29 cellular contexts compared by ENCODE assay signal in genomic region chr4:6852582-6852981, GRCh38. TPM values are rescaled to one million over a fixed set of nuclear protein-coding genes. Genes with fewer than 3 reads are reported as not detected.
DNase-seq lines count a peak whose midpoint lies in the region; ATAC-seq, FAIRE-seq and TF ChIP-seq lines count a peak whose summit lies in the region.
"Had no signal": no experiment of that assay in that cellular context is flagged by ENCODE, and none has a peak within 500 bp of the region (broad histone marks: within the 10 kb centered on the region; RNA-seq: fewer than 3 reads in every experiment).

No MANE protein-coding gene starts in this region.

- in situ Hi-C loops in K562 (cut with MboI): no loop called here
- in situ Hi-C loops in gastrocnemius medialis (cut with MboI; ENCODE audit: low sequenced_read_pairs in 4 of 4): loop anchor here in 1 of 4 donors (10.0 kb wide), 1 partner anchor 68 kb away; the partner anchor contains the start of gene KIAA0232
- in situ Hi-C loops in G401 (cut with HindIII; ENCODE audit: low sequenced_read_pairs): no loop called here

- TF ChIP-seq CTCF in NB4 (IDR thresholded peaks at IDR 0.05; ENCODE audit: low read depth, low read length): no peak
- TF ChIP-seq CTCF in K562 (IDR thresholded peaks at IDR 0.05 in 2 of 3, conservative IDR thresholded peaks at IDR 0.05 in 1 of 3; ENCODE audit: insufficient read depth in 2 of 3, low read depth in 1 of 3, low read length in 3 of 3): no peak
- TF ChIP-seq CTCF in gastrocnemius medialis (IDR thresholded peaks at IDR 0.05 in 4 of 5, conservative IDR thresholded peaks at IDR 0.05 in 1 of 5): no peak

- no peak for TF ChIP-seq EP300 in K562 (IDR thresholded peaks at IDR 0.05; ENCODE audit: low read length)

- DNase-seq in DMS53 (lab: John Stamatoyannopoulos, UW) (peak; percentile 42), DMS53 treated with DMSO at 0.1 percent for 48 hours (lab: John Stamatoyannopoulos, UW; ENCODE audit: unreplicated experiment) (no peak), NB4 (ENCODE audit: low read depth) (peak; percentile 31), K562 (ENCODE audit: extremely low read depth in 1 of 4, low spot score in 3 of 4) (no peak), gastrocnemius medialis (no peak), G401 (ENCODE audit: low spot score) (no peak)
- DNase-seq: 8988T; activated CD4-positive, alpha-beta T cell treated with anti-CD3 and anti-CD28 coated beads for 36 hours; activated naive CD4-positive, alpha-beta T cell treated with anti-CD3 and anti-CD28 coated beads, Interleukin-2, amount 50 U/mL, for 16 hours; body of pancreas; dermis blood vessel endothelial cell; HCEC 1CT; head of caudate nucleus; left ventricle myocardium superior; mesendoderm; NCI-H1930; NCI-H526 treated with DMSO at 0.1 percent for 48 hours; SHP77 treated with DMSO at 0.1 percent for 48 hours; substantia nigra; upper lobe of right lung had no signal

- TF ChIP-seq POLR2A in NB4 (IDR thresholded peaks at IDR 0.05; ENCODE audit: extremely low read depth, insufficient read length): no peak
- no peak for TF ChIP-seq POLR2A in K562 (conservative IDR thresholded peaks at IDR 0.05)
- no peak for TF ChIP-seq POLR2A in gastrocnemius medialis (IDR thresholded peaks at IDR 0.05)

- no peak overlapping the region for H2AFZ ChIP-seq in K562 (ENCODE audit: low read depth, low read length)

- TF ChIP-seq RAD21 in K562 (CRISPR knock-in tag; conservative IDR thresholded peaks at IDR 0.05 in 1 of 2, IDR thresholded peaks at IDR 0.05 in 1 of 2): no peak

- no peak for ATAC-seq in K562
- no peak for ATAC-seq in gastrocnemius medialis
- no peak for ATAC-seq in HG02798 (IDR thresholded peaks at IDR 0.05; ENCODE audit: poor library complexity, unreplicated experiment)
- ATAC-seq in GM19463 (IDR thresholded peaks at IDR 0.05; ENCODE audit: unreplicated experiment): no peak
- ATAC-seq: activated CD4-positive, alpha-beta T cell treated with anti-CD3 and anti-CD28 coated beads for 36 hours; body of pancreas; left ventricle myocardium superior; stimulated activated effector memory CD8-positive, alpha-beta T cell treated with anti-CD3 and anti-CD28 coated beads, Interleukin-12 subunit alpha, Interleukin-12 subunit beta, amount 100 ng/mL, for 72 hours; upper lobe of right lung had no signal

- peaks cover 0 to 13% of the 10 kb centered on the region in 2 experiments; a peak in 3 of 5 replicates for H3K4me1 ChIP-seq in K562 (replicated peaks in 1 of 2; ENCODE audit: control insufficient read depth in 2 of 2, insufficient read depth in 2 of 2, low read length in 2 of 2)
- peaks cover 35 to 44% of the 10 kb centered on the region in 2 donors for H3K4me1 ChIP-seq in gastrocnemius medialis

- H3K36me3 ChIP-seq in K562 (ENCODE audit: control insufficient read depth, insufficient read depth, low read length): peaks cover 45% of the 10 kb centered on the region
- H3K36me3 ChIP-seq in gastrocnemius medialis: peaks cover 0 to 9% of the 10 kb centered on the region in 2 donors

- H3K4me2 ChIP-seq in K562 (ENCODE audit: insufficient read depth, low read length): no peak overlapping the region

- no peaks in the 10 kb centered on the region for H3K9me3 ChIP-seq in K562 (replicated peaks; ENCODE audit: control insufficient read depth, insufficient read depth, low read depth, low read length)
- H3K9me3 ChIP-seq in gastrocnemius medialis: no peaks in the 10 kb centered on the region
- H3K9me3 ChIP-seq: body of pancreas had no signal

- H3K27ac ChIP-seq in K562 (ENCODE audit: extremely low read depth, low read depth, low read length) (no peak overlapping the region), gastrocnemius medialis (peak overlapping the region; percentile 87 to 93 (median 90))
- H3K27ac ChIP-seq: body of pancreas, esophagus muscularis mucosa, upper lobe of right lung had no signal

- CTCF ChIA-PET in K562 (lab: Yijun Ruan, JAX; ENCODE audit: low intra/inter-chr PET ratio): no interaction called here

- POLR2A ChIA-PET in K562 (lab: Yijun Ruan, JAX): interaction anchor here (0.6 to 1.1 kb wide), 7 partner anchors 8 to 49 kb away, joined by 3 to 4 read pairs (median 3); no protein-coding TSS in a partner anchor

- intact Hi-C loops in K562 (cut with micrococcal nuclease): no loop called here
- intact Hi-C loops in gastrocnemius medialis (cut with DNase I; ENCODE audit: low total_unique reads): no loop called here

- H3K4me3 ChIP-seq in NB4 (ENCODE audit: low read depth, low read length) (no peak overlapping the region), K562 (no peak overlapping the region), gastrocnemius medialis (no peak overlapping the region)
- H3K4me3 ChIP-seq: body of pancreas, esophagus muscularis mucosa, upper lobe of right lung had no signal

- 0% methylated on average over 1 of the region's 1 CpG for WGBS in K562 (ENCODE audit: insufficient coverage, low coverage, missing lambda C conversion rate)

- H4K20me1 ChIP-seq in K562 (replicated peaks; ENCODE audit: control insufficient read depth, insufficient read depth, low read length): 0 out of 2 replicates have a peak, but pooled peaks cover 6% of the 10 kb centered on the region

- no peak for FAIRE-seq in K562 (lab: Jason Lieb, UNC)
- FAIRE-seq: D721Med, endometrium, GM12891, islet of Langerhans, RCC 7860 had no signal

- H3K9me1 ChIP-seq in K562 (ENCODE audit: control insufficient read depth, insufficient read depth, low read length): no peaks in the 10 kb centered on the region

- H3K27me3 ChIP-seq in K562 (ENCODE audit: control insufficient read depth in 2 of 2, insufficient read depth in 2 of 2, low read length in 2 of 2): no peaks in the 10 kb centered on the region
- no peaks in the 10 kb centered on the region for H3K27me3 ChIP-seq in gastrocnemius medialis
- H3K27me3 ChIP-seq: body of pancreas, esophagus muscularis mucosa, upper lobe of right lung had no signal

- BruUV-seq in K562 (replicated peaks; lab: Mats Ljungman, UMichigan): no TSS peak

- H3K79me2 ChIP-seq in K562 (ENCODE audit: control insufficient read depth, insufficient read depth, low read length): peaks cover 49% of the 10 kb centered on the region

- H3K9ac ChIP-seq in K562 (ENCODE audit: insufficient read depth in 1 of 2, low read depth in 2 of 2, low read length in 2 of 2): no peak overlapping the region

TF ChIP-seq in K562, 482 proteins besides CTCF, POLR2A, EP300 and RAD21 (continues in another document):
- TF ChIP-seq, protein P1, sequence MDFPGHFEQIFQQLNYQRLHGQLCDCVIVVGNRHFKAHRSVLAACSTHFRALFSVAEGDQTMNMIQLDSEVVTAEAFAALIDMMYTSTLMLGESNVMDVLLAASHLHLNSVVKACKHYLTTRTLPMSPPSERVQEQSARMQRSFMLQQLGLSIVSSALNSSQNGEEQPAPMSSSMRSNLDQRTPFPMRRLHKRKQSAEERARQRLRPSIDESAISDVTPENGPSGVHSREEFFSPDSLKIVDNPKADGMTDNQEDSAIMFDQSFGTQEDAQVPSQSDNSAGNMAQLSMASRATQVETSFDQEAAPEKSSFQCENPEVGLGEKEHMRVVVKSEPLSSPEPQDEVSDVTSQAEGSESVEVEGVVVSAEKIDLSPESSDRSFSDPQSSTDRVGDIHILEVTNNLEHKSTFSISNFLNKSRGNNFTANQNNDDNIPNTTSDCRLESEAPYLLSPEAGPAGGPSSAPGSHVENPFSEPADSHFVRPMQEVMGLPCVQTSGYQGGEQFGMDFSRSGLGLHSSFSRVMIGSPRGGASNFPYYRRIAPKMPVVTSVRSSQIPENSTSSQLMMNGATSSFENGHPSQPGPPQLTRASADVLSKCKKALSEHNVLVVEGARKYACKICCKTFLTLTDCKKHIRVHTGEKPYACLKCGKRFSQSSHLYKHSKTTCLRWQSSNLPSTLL (IDR thresholded peaks at IDR 0.05): no peak
- TF ChIP-seq POLR2AphosphoS5 (IDR thresholded peaks at IDR 0.05; ENCODE audit: control insufficient read depth, insufficient read depth, low read depth, low read length): 0 out of 2 replicates have a peak, but pooled peaks have one; percentile 21
- TF ChIP-seq BRCA1 (IDR thresholded peaks at IDR 0.05): no peak
- no peak for TF ChIP-seq BRCA1 (CRISPR knock-in tag; IDR thresholded peaks at IDR 0.05)
- no peak for TF ChIP-seq SMARCA5 (IDR thresholded peaks at IDR 0.05)
- no peak for TF ChIP-seq SAFB2 (IDR thresholded peaks at IDR 0.05; ENCODE audit: borderline replicate concordance, low read depth, low read length, severe bottlenecking)

RNA-seq across cellular contexts. Expression of gene TBC1D14, which starts 57.0 kb away (rescaled TPM):
- 61.0 and 70.3 TPM in 2 replicates for total RNA-seq in K562 (2011; cell fraction: chromatin; rRNA removed; ENCODE audit: low replicate concordance)
- total RNA-seq in K562 (2011; cell fraction: nucleolus; rRNA removed): 50.4 and 54.0 TPM in 2 replicates
- 45.9 and 49.3 TPM in 2 replicates for total RNA-seq in K562 (2011; cell fraction: nucleoplasm; rRNA removed)
- total RNA-seq in K562 (2014; rRNA removed) (50.2 and 54.4 TPM in 2 replicates), K562 (2014; rRNA removed; fragmentation: Illumina TruSeq; extraction: Trizol) (44.8 and 45.5 TPM in 2 replicates), K562 (2015; rRNA removed; fragmentation: Illumina TruSeq; extraction: Trizol) (55.8 and 57.7 TPM in 2 replicates), K562 (2021) (55.4 and 59.6 TPM in 2 replicates), gastrocnemius medialis (10 to 100 TPM; 36.0 to 56.2 (median 41.4) TPM)
- polyA plus RNA-seq in K562 (2011; rRNA removed) (31.4 and 41.2 TPM in 2 replicates), K562 (2014; fragmentation: Illumina TruSeq; extraction: Trizol) (46.2 and 47.7 TPM in 2 replicates), K562 (2014; fragmentation: Nextera tagmentation; extraction: Ambion mirVana) (1 to 10 TPM; 2.1 to 2.7 TPM), K562 (2014; rRNA removed) (43.3 and 50.8 TPM in 2 replicates)
- 37.0 and 43.7 TPM in 2 replicates for polyA plus RNA-seq in K562 (2011; cell fraction: cytosol; rRNA removed)
- 37.0 and 46.2 TPM in 2 replicates for polyA plus RNA-seq in K562 (2011; cell fraction: nucleus; rRNA removed)
- 45.4 TPM in 2 replicates for polyA plus RNA-seq in K562 (2012)
- 51.1 and 64.3 TPM in 2 replicates for polyA minus RNA-seq in K562 (2011; rRNA and poly(A)+ RNA removed)
- 29.6 and 35.1 TPM in 2 replicates for polyA minus RNA-seq in K562 (2011; cell fraction: cytosol; rRNA and poly(A)+ RNA removed)
- 26.1 and 34.0 TPM in 2 replicates for polyA minus RNA-seq in K562 (2011; cell fraction: nucleus; rRNA and poly(A)+ RNA removed)
- total RNA-seq in G401 (2014; rRNA removed; shearing (Covaris generic)): 53.5 and 58.4 TPM in 2 replicates

Comparison
In these comparisons a context has a peak if more than half of its experiments do, and no peak if none do; other contexts are left out.
1. DNase-seq: peak in DMS53 (single experiment) and NB4 (single experiment); none in DMS53 treated with DMSO at 0.1 percent for 48 hours (single experiment), K562 (0 of 4), gastrocnemius medialis (0 of 2) and G401 (single experiment).